In genomic region chr1:56150441-56151215, GRCh38 we compare ENCODE assay signal across 17 cellular contexts.
DNase-seq lines count a peak whose midpoint lies in the region; ATAC-seq and TF ChIP-seq lines count a peak whose summit lies in the region.
"Had no signal": no experiment of that assay in that cellular context is flagged by ENCODE, and none has a peak within 500 bp of the region (broad histone marks: within the 10 kb centered on the region; RNA-seq: fewer than 3 reads in every experiment).

No MANE protein-coding gene starts in this region.

- 86 to 89% methylated on average over 5 of the region's 5 CpGs for WGBS in aorta, 2 donors

- intact Hi-C loops in Right ventricle myocardium inferior (cut with DNase I) (no loop called here), sciatic nerve (cut with DNase I) (no loop called here), aorta (cut with DNase I) (no loop called here)

- no peaks in the 10 kb centered on the region for H3K36me3 ChIP-seq in right atrium auricular region
- no peaks in the 10 kb centered on the region for H3K36me3 ChIP-seq in aorta (ENCODE audit: control insufficient read depth in 1 of 2, insufficient read depth in 2 of 2, low read length in 1 of 2)
- H3K36me3 ChIP-seq: BLaER1 had no signal

- no peaks in the 10 kb centered on the region for H3K9me3 ChIP-seq in right atrium auricular region
- no peaks in the 10 kb centered on the region for H3K9me3 ChIP-seq in aorta (ENCODE audit: control insufficient read depth, low read length)
- H3K9me3 ChIP-seq: BLaER1, Caco-2 had no signal

- H3K4me3 ChIP-seq in right atrium auricular region: no peak overlapping the region
- H3K4me3 ChIP-seq in aorta (ENCODE audit: low read length in 2 of 2): no peak overlapping the region
- H3K4me3 ChIP-seq: BLaER1 had no signal

- peaks cover 0 to 9% of the 10 kb centered on the region in 2 donors for H3K4me1 ChIP-seq in right atrium auricular region
- H3K4me1 ChIP-seq in aorta (ENCODE audit: control insufficient read depth in 1 of 2, insufficient read depth in 2 of 2, low read length in 2 of 2): peaks cover 0 to 10% of the 10 kb centered on the region in 2 donors
- H3K4me1 ChIP-seq: BLaER1, Caco-2 had no signal

- no peak overlapping the region for H3K27ac ChIP-seq in right atrium auricular region
- H3K27ac ChIP-seq in aorta (ENCODE audit: low read depth in 1 of 2, low read length in 2 of 2): no peak overlapping the region
- H3K27ac ChIP-seq: 22Rv1, BLaER1 had no signal

- no peak for TF ChIP-seq CTCF in right atrium auricular region (IDR thresholded peaks at IDR 0.05)

- ATAC-seq in Right ventricle myocardium inferior (peak; percentile 74), sciatic nerve (peak; percentile 72), aorta (ENCODE audit: low FRiP score) (peak; percentile 28), HG03521 (IDR thresholded peaks at IDR 0.05; ENCODE audit: unreplicated experiment) (no peak)

- H3K27me3 ChIP-seq in right atrium auricular region (no peaks in the 10 kb centered on the region), aorta (ENCODE audit: control insufficient read depth in 1 of 2, insufficient read depth in 2 of 2, low read length in 1 of 2) (no peaks in the 10 kb centered on the region)
- H3K27me3 ChIP-seq: BLaER1 had no signal

- DNase-seq in Right ventricle myocardium inferior (ENCODE audit: missing footprints): no peak
- no peak for DNase-seq in right atrium auricular region (ENCODE audit: low spot score)
- DNase-seq in fibroblast of peridontal ligament (ENCODE audit: extremely low read depth): peak; percentile 87
- DNase-seq in sciatic nerve (ENCODE audit: low spot score): no peak
- no peak for DNase-seq in aorta
- no peak for DNase-seq in inferior parietal cortex (ENCODE audit: extremely low spot score)
- DNase-seq in SIG-M5 treated with dmso at 0.1 percent for 504 hours (lab: John Stamatoyannopoulos, UW; ENCODE audit: unreplicated experiment): no peak
- DNase-seq: AML-193; Caco-2; CD8-positive, alpha-beta memory T cell; DND-41; GDM1; GOT3; H9 had no signal
